22 cellular contexts compared by ENCODE assay signal in genomic region chr5:65133473-65134110, GRCh38.
DNase-seq lines count a peak whose midpoint lies in the region; ATAC-seq and TF ChIP-seq lines count a peak whose summit lies in the region.
"Had no signal": no experiment of that assay in that cellular context is flagged by ENCODE, and none has a peak within 500 bp of the region (broad histone marks: within the 10 kb centered on the region; RNA-seq: fewer than 3 reads in every experiment).

No MANE protein-coding gene starts in this region.

- H3K27ac ChIP-seq in right atrium auricular region (peak overlapping the region in 1 of 2 donors; percentile 40), thoracic aorta (peak overlapping the region; percentile 51 to 69)
- H3K27ac ChIP-seq: 22Rv1, brain microvascular endothelial cell, left lung, spleen, transverse colon had no signal

- no peaks in the 10 kb centered on the region for H3K27me3 Mint-ChIP-seq in mesothelial cell of epicardium (ENCODE audit: low read depth)
- H3K27me3 Mint-ChIP-seq: activated naive CD8-positive, alpha-beta T cell treated with anti-CD3 and anti-CD28 coated beads, Interleukin-2, amount 10 ng/mL, durations not matched to agents 7 days and 5 days had no signal

- H3K9me3 ChIP-seq in right atrium auricular region (no peaks in the 10 kb centered on the region), thoracic aorta (no peaks in the 10 kb centered on the region)
- H3K9me3 ChIP-seq: left lung, spleen, transverse colon had no signal

- H3K4me1 ChIP-seq in right atrium auricular region = no peaks in the 10 kb centered on the region
- H3K4me1 ChIP-seq in thoracic aorta (ENCODE audit: control insufficient read depth in 1 of 2, low read depth in 2 of 2) = peaks cover 15 to 35% of the 10 kb centered on the region in 2 donors
- H3K4me1 ChIP-seq: left lung, spleen had no signal

- H3K4me3 Mint-ChIP-seq in mesothelial cell of epicardium = no peak overlapping the region
- H3K4me3 Mint-ChIP-seq: activated naive CD8-positive, alpha-beta T cell treated with anti-CD3 and anti-CD28 coated beads, Interleukin-2, amount 10 ng/mL, durations not matched to agents 7 days and 5 days had no signal

- peak; percentile 60 for ATAC-seq in Right ventricle myocardium inferior
- ATAC-seq in left lobe of liver = peak; percentile 83
- ATAC-seq in thoracic aorta (ENCODE audit: insufficient number of reproducible peaks, low FRiP score, low read depth) = peak; percentile 15
- ATAC-seq: left lung, SK-N-SH treated with all-trans-retinoic acid at 6 μM for 48 hours had no signal

- DNase-seq in Right ventricle myocardium inferior (ENCODE audit: missing footprints) = no peak
- DNase-seq in right atrium auricular region (ENCODE audit: low spot score) = no peak
- DNase-seq in cerebellum (ENCODE audit: low spot score) = peak; percentile 9
- peak; percentile 50 for DNase-seq in left lobe of liver (ENCODE audit: low spot score)
- DNase-seq in thoracic aorta (ENCODE audit: low spot score) = no peak
- DNase-seq in mesothelial cell of epicardium (ENCODE audit: low spot score in 2 of 2, unreplicated experiment in 2 of 2) = no peak
- DNase-seq in activated gamma-delta T cell (lab: John Stamatoyannopoulos, UW) = no peak
- DNase-seq in AG08396 (ENCODE audit: low spot score) = no peak
- DNase-seq: activated CD8-positive, alpha-beta memory T cell treated with anti-CD3 and anti-CD28 coated beads, Interleukin-2, amount 50 U/mL, for 4 hours; activated naive CD8-positive, alpha-beta T cell treated with anti-CD3 and anti-CD28 coated beads, Interleukin-2, amount 10 ng/mL, durations not matched to agents 7 days and 5 days; brain microvascular endothelial cell; COR-L47; DMS79 treated with DMSO at 0.1 percent for 48 hours; left lung; NCI-H1417; NCI-H524; spleen; stimulated activated CD4-positive, alpha-beta T cell treated with anti-CD3 and anti-CD28 coated beads, Interleukin-4, amount 100 ng/mL, for 24 hours; stimulated activated naive CD4-positive, alpha-beta T cell treated with Interleukin-2 at 50 U/mL for 16 hours; transverse colon had no signal

- no peaks in the 10 kb centered on the region for H3K9me3 Mint-ChIP-seq in mesothelial cell of epicardium
- H3K9me3 Mint-ChIP-seq: activated naive CD8-positive, alpha-beta T cell treated with anti-CD3 and anti-CD28 coated beads, Interleukin-2, amount 10 ng/mL, durations not matched to agents 7 days and 5 days had no signal

- intact Hi-C loops in Right ventricle myocardium inferior (cut with DNase I) = no loop called here

- H3K27ac Mint-ChIP-seq in mesothelial cell of epicardium = no peak overlapping the region
- H3K27ac Mint-ChIP-seq: activated naive CD8-positive, alpha-beta T cell treated with anti-CD3 and anti-CD28 coated beads, Interleukin-2, amount 10 ng/mL, durations not matched to agents 7 days and 5 days had no signal

- no peaks in the 10 kb centered on the region for H3K36me3 Mint-ChIP-seq in mesothelial cell of epicardium
- H3K36me3 Mint-ChIP-seq: activated naive CD8-positive, alpha-beta T cell treated with anti-CD3 and anti-CD28 coated beads, Interleukin-2, amount 10 ng/mL, durations not matched to agents 7 days and 5 days had no signal

- H3K4me3 ChIP-seq in right atrium auricular region (no peak overlapping the region), thoracic aorta (no peak overlapping the region)
- H3K4me3 ChIP-seq: left lung, spleen, transverse colon had no signal

- H3K4me1 Mint-ChIP-seq in mesothelial cell of epicardium = no peaks in the 10 kb centered on the region
- H3K4me1 Mint-ChIP-seq: activated naive CD8-positive, alpha-beta T cell treated with anti-CD3 and anti-CD28 coated beads, Interleukin-2, amount 10 ng/mL, durations not matched to agents 7 days and 5 days had no signal

- no peaks in the 10 kb centered on the region for H3K27me3 ChIP-seq in right atrium auricular region
- H3K27me3 ChIP-seq in thoracic aorta (replicated peaks; ENCODE audit: insufficient read depth) = no peaks in the 10 kb centered on the region
- H3K27me3 ChIP-seq: brain microvascular endothelial cell, left lung, spleen, transverse colon had no signal

- TF ChIP-seq CTCF in right atrium auricular region (IDR thresholded peaks at IDR 0.05) = no peak
- TF ChIP-seq CTCF in thoracic aorta (IDR thresholded peaks at IDR 0.05) = no peak
- TF ChIP-seq CTCF in mesothelial cell of epicardium (IDR thresholded peaks at IDR 0.05; ENCODE audit: unreplicated experiment) = no peak

- no peaks in the 10 kb centered on the region for H3K36me3 ChIP-seq in right atrium auricular region
- H3K36me3 ChIP-seq in thoracic aorta = no peaks in the 10 kb centered on the region
- H3K36me3 ChIP-seq: brain microvascular endothelial cell, left lung, spleen, transverse colon had no signal

Comparison
In these comparisons a context has a peak if more than half of its experiments do, and no peak if none do; other contexts are left out.
1. ATAC-seq: peak in every context shown above with its lines; median percentile 83 in left lobe of liver; 60 in Right ventricle myocardium inferior; 15 in thoracic aorta.
2. DNase-seq: peak in cerebellum (single experiment) and left lobe of liver (single experiment); none in Right ventricle myocardium inferior (single experiment), right atrium auricular region (single experiment), thoracic aorta (single experiment), mesothelial cell of epicardium (0 of 2), activated gamma-delta T cell (single experiment) and AG08396 (single experiment).